ENCODE assay signal across 12 cellular contexts in genomic region chr1:205275133-205275532, GRCh38. TPM values are rescaled to one million over a fixed set of nuclear protein-coding genes. Genes with fewer than 3 reads are reported as not detected.
DNase-seq lines count a peak whose midpoint lies in the region; ATAC-seq, FAIRE-seq and TF ChIP-seq lines count a peak whose summit lies in the region.
"Had no signal": no experiment of that assay in that cellular context is flagged by ENCODE, and none has a peak within 500 bp of the region (broad histone marks: within the 10 kb centered on the region; RNA-seq: fewer than 3 reads in every experiment).

No MANE protein-coding gene starts in this region.

- intact Hi-C loops in OCI-LY7 (cut with micrococcal nuclease; ENCODE audit: unreplicated experiment): no loop called here

- no peak overlapping the region for H2AFZ ChIP-seq in OCI-LY7 (ENCODE audit: low read length)

- H3K4me3 ChIP-seq in A549: no peak overlapping the region
- H3K4me3 ChIP-seq in OCI-LY7 (ENCODE audit: low read depth, low read length, poor library complexity, severe bottlenecking): no peak overlapping the region
- H3K4me3 ChIP-seq: cardiac muscle cell had no signal

- H3K9me3 ChIP-seq in A549: no peaks in the 10 kb centered on the region
- no peaks in the 10 kb centered on the region for H3K9me3 ChIP-seq in OCI-LY7 (ENCODE audit: low read length)

- POLR2A ChIA-PET in A549 (lab: Yijun Ruan, JAX): interaction anchor here (0.8 to 4.4 kb wide), 4 partner anchors 27 to 50 kb away, joined by 3 to 19 read pairs (median 6); partner anchors contain the start of gene NUAK2
- POLR2A ChIA-PET in OCI-LY7 (lab: Charles Lee): interaction anchor here (0.6 to 4.1 kb wide), 5 partner anchors 11 to 50 kb away, joined by 3 to 45 read pairs (median 3); no protein-coding TSS in a partner anchor

- no peaks in the 10 kb centered on the region for H3K79me2 ChIP-seq in OCI-LY7 (ENCODE audit: insufficient read depth, low read depth, low read length)

- H3K4me1 ChIP-seq in A549 (peaks cover 72% of the 10 kb centered on the region), OCI-LY7 (ENCODE audit: insufficient read depth, low read length, poor library complexity, severe bottlenecking) (peaks cover 44% of the 10 kb centered on the region)

- DNase-seq in A549 (ENCODE audit: low read depth in 1 of 2, low spot score in 1 of 2) (no peak), OCI-LY7 (ENCODE audit: low spot score) (no peak), left lobe of liver (ENCODE audit: low spot score) (no peak), AML-193 (lab: John Stamatoyannopoulos, UW) (no peak), frontal cortex (ENCODE audit: low spot score in 2 of 2) (no peak)
- DNase-seq: Calu3; MV-4-11; stimulated activated CD4-positive, alpha-beta T cell treated with anti-CD3 and anti-CD28 coated beads, Interleukin-15, amount 100 ng/mL, for 24 hours had no signal

- no peak for TF ChIP-seq EP300 in A549 (IDR thresholded peaks at IDR 0.05)

- no peak for FAIRE-seq in A549 (lab: Jason Lieb, UNC)
- FAIRE-seq in frontal cortex (lab: Jason Lieb, UNC): no peak

- ATAC-seq in A549 (no peak), left lobe of liver (peak; percentile 47), HG02938 (IDR thresholded peaks at IDR 0.05; ENCODE audit: unreplicated experiment) (no peak), HG03175 (IDR thresholded peaks at IDR 0.05; ENCODE audit: unreplicated experiment) (no peak)

- CTCF ChIA-PET in A549 (lab: Yijun Ruan, JAX): interaction anchor here (1.0 to 89.2 kb wide), 9 partner anchors 11 to 256 kb away, joined by 3 to 3627 read pairs (median 5); partner anchors contain the start of genes KLHDC8A, NUAK2 and TMCC2
- CTCF ChIA-PET in OCI-LY7 (lab: Charles Lee; ENCODE audit: unreplicated experiment): interaction anchor here (0.5 to 4.2 kb wide), 6 partner anchors 10 to 255 kb away, joined by 3 to 60 read pairs (median 10); partner anchors contain the start of gene NUAK2

- H3K4me2 ChIP-seq in A549 (peak overlapping the region; percentile 52), OCI-LY7 (ENCODE audit: low read length) (peak overlapping the region; percentile 26; the same call in 1 of the 2 replicates)

- no peak for TF ChIP-seq POLR2A in A549 (IDR thresholded peaks at IDR 0.05; ENCODE audit: low read length)

- no peaks in the 10 kb centered on the region for H3K9me2 ChIP-seq in OCI-LY7 (ENCODE audit: insufficient read depth, low read length)

- H4K20me1 ChIP-seq in OCI-LY7 (ENCODE audit: insufficient read depth, low read length): no peaks in the 10 kb centered on the region

- no peak for TF ChIP-seq CTCF in A549 (IDR thresholded peaks at IDR 0.05)
- TF ChIP-seq CTCF in GM12873 (IDR thresholded peaks at IDR 0.05; ENCODE audit: insufficient read depth, low read depth, low read length, missing control alignments): peak; percentile 3
- 0 out of 2 replicates have a peak, but pooled peaks have one; percentile 18 for TF ChIP-seq CTCF in OCI-LY7 (conservative IDR thresholded peaks at IDR 0.05; ENCODE audit: low read length)

- no TSS peak for BruUV-seq in OCI-LY7 (replicated peaks; lab: Mats Ljungman, UMichigan)

- no peak; a peak in 1 of 5 replicates for TF ChIP-seq RAD21 in A549 (conservative IDR thresholded peaks at IDR 0.05 in 1 of 2, IDR thresholded peaks at IDR 0.05 in 1 of 2)

- WGBS in A549 (ENCODE audit: missing lambda C conversion rate): 59% methylated on average over 3 of the region's 3 CpGs

- H3K27ac ChIP-seq in A549 (peak overlapping the region; percentile 83 to 93), OCI-LY7 (ENCODE audit: low read depth, low read length, poor library complexity, severe bottlenecking) (no peak overlapping the region)
- H3K27ac ChIP-seq: cardiac muscle cell had no signal

- H3K36me3 ChIP-seq in OCI-LY7 (ENCODE audit: insufficient read depth, low read length): no peaks in the 10 kb centered on the region
- H3K36me3 ChIP-seq: cardiac muscle cell had no signal

TF ChIP-seq in A549, 52 proteins besides CTCF, POLR2A, EP300 and RAD21:
- TF ChIP-seq CBX8 (IDR thresholded peaks at IDR 0.05): no peak
- peak; percentile 35; the same call in 2 of the 3 replicates for TF ChIP-seq SMC3 (IDR thresholded peaks at IDR 0.05)
TF ChIP-seq in A549: peak in this region for 1.

RNA-seq across cellular contexts. Expression of gene NUAK2, which starts 46.4 kb away (rescaled TPM):
- 22.6 and 29.7 TPM in 2 replicates for polyA plus RNA-seq in A549 (2011; rRNA removed)
- 31.1 and 44.6 TPM in 2 replicates for polyA plus RNA-seq in A549 (2012; cell fraction: cytosol; rRNA removed)
- polyA plus RNA-seq in A549 (2012; cell fraction: nucleus; rRNA removed): 58.5 and 70.7 TPM in 2 replicates
- polyA plus RNA-seq in A549 (2017; fragmentation: RNase III; extraction: RNeasy Plus Mini Kit Qiagen cat#74134 plus additional on column Dnase treatment): 37.8 to 40.9 TPM (median 38.8 TPM) in 3 replicates
- 34.3 and 54.4 TPM in 2 replicates for polyA minus RNA-seq in A549 (2011; rRNA and poly(A)+ RNA removed)
- total RNA-seq in OCI-LY7 (2014; rRNA removed; shearing (Covaris generic)): 6.5 and 9.1 TPM in 2 replicates
- 5.3 and 7.9 TPM in 2 replicates for total RNA-seq in OCI-LY7 (2022)
- total RNA-seq in left lobe of liver: 1.7 TPM
- 0.41 TPM for total RNA-seq in frontal cortex

RNA-seq across cellular contexts. Expression of gene TMCC2, which starts 47.4 kb away (rescaled TPM):
- polyA plus RNA-seq in A549 (2011; rRNA removed): 1.6 and 1.7 TPM in 2 replicates
- polyA plus RNA-seq in A549 (2012; cell fraction: cytosol; rRNA removed): 3.3 and 3.8 TPM in 2 replicates
- 4.6 and 5.4 TPM in 2 replicates for polyA plus RNA-seq in A549 (2012; cell fraction: nucleus; rRNA removed)
- polyA plus RNA-seq in A549 (2017; fragmentation: RNase III; extraction: RNeasy Plus Mini Kit Qiagen cat#74134 plus additional on column Dnase treatment): 2.9 to 3.7 TPM (median 3.2 TPM) in 3 replicates
- polyA minus RNA-seq in A549 (2011; rRNA and poly(A)+ RNA removed): 2.6 and 3.4 TPM in 2 replicates
- total RNA-seq in OCI-LY7 (2014; rRNA removed; shearing (Covaris generic)): 7.0 and 7.8 TPM in 2 replicates
- total RNA-seq in OCI-LY7 (2022): 5.2 and 6.2 TPM in 2 replicates
- 0.33 TPM for total RNA-seq in left lobe of liver
- total RNA-seq in frontal cortex: 33.0 TPM
